In the genomic region with DNA sequence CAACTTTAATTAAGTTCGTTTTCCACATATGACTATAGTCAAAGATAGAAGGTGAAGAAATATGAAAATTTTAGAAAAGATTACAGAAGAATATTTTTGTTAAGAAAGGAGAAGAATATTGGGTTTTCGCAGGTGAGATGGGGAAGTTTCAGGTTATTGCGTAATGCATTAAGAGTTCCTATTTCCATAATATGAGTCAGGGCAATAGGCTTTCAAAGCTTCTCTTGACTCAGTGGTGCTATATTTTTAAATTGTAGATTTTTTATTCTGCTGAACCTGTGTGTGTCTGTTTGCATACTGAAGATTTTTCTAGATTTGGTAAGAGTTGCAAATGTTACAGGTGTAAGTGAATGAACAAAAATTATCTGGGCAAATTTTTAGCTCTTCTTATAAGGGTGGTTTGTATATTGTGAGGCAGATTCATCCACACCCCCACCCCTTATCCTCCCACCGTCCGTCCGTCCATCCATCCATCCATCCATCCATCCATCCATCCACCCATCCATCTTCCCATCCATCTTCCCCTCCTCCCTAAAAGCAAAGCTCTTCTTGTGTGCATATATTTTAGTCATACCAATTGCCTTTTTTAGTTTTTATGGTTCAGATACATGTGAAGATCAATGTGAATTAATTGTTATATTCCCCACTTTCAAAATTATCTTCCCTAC, we compare ENCODE assay signal across 18 cellular contexts.
"Had no signal": no experiment of that assay in that cellular context is flagged by ENCODE, and none has a peak within 500 bp of the region (broad histone marks: within the 10 kb centered on the region; RNA-seq: fewer than 3 reads in every experiment).

No MANE protein-coding gene starts in this region.

- H3K27ac Mint-ChIP-seq: activated CD4-positive, alpha-beta memory T cell treated with anti-CD3 and anti-CD28 coated beads, Interleukin-2, amount 10 ng/mL, durations not matched to agents 7 days and 5 days; activated naive CD8-positive, alpha-beta T cell treated with anti-CD3 and anti-CD28 coated beads, Interleukin-2, amount 50 U/mL, for 24 hours; activated T-helper 17 cell treated with anti-CD3 and anti-CD28 coated beads, Interleukin-2, amount 50 U/mL, for 72 hours; naive thymus-derived CD8-positive, alpha-beta T cell; stimulated activated naive B cell treated with anti-CD40 and anti-IgM and Interleukin-4, amounts not matched to agents 10 μg/mL and 1 μg/mL and 100 μg/mL, for 72 hours had no signal

- H3K27ac ChIP-seq: brain microvascular endothelial cell, coronary artery, neutrophil, pancreas, sigmoid colon had no signal

- H3K9me3 ChIP-seq: neutrophil, pancreas, sigmoid colon had no signal

- ATAC-seq: activated naive CD8-positive, alpha-beta T cell treated with anti-CD3 and anti-CD28 coated beads, Interleukin-2, amount 50 U/mL, for 24 hours; activated T-helper 17 cell treated with anti-CD3 and anti-CD28 coated beads, Interleukin-2, amount 50 U/mL, for 72 hours; naive thymus-derived CD8-positive, alpha-beta T cell; pancreas had no signal

- H3K27me3 ChIP-seq: brain microvascular endothelial cell, neutrophil, pancreas, sigmoid colon had no signal

- H3K4me3 Mint-ChIP-seq: activated CD4-positive, alpha-beta memory T cell treated with anti-CD3 and anti-CD28 coated beads, Interleukin-2, amount 10 ng/mL, durations not matched to agents 7 days and 5 days; activated naive CD8-positive, alpha-beta T cell treated with anti-CD3 and anti-CD28 coated beads, Interleukin-2, amount 50 U/mL, for 24 hours; activated T-helper 17 cell treated with anti-CD3 and anti-CD28 coated beads, Interleukin-2, amount 50 U/mL, for 72 hours; central memory CD8-positive, alpha-beta T cell; naive thymus-derived CD8-positive, alpha-beta T cell had no signal

- H3K36me3 ChIP-seq: brain microvascular endothelial cell, neutrophil, pancreas, sigmoid colon had no signal

- H3K36me3 Mint-ChIP-seq: naive thymus-derived CD8-positive, alpha-beta T cell; stimulated activated naive B cell treated with anti-CD40 and anti-IgM and Interleukin-4, amounts not matched to agents 10 μg/mL and 1 μg/mL and 100 μg/mL, for 72 hours had no signal

- DNase-seq: activated CD4-positive, alpha-beta memory T cell treated with anti-CD3 and anti-CD28 coated beads, Interleukin-2, amount 10 ng/mL, durations not matched to agents 7 days and 5 days; activated CD4-positive, alpha-beta T cell treated with anti-CD3 and anti-CD28 coated beads for 48 hours; activated CD4-positive, CD25-positive, alpha-beta regulatory T cell; activated naive CD4-positive, alpha-beta T cell treated with Interleukin-2 at 50 U/mL for 16 hours; activated naive CD8-positive, alpha-beta T cell treated with anti-CD3 and anti-CD28 coated beads, Interleukin-2, amount 50 U/mL, for 24 hours; activated T-cell treated with anti-CD3 and anti-CD28 coated beads, Interleukin-2, amount 50 U/mL, for 1 hour; anterior cingulate cortex; brain microvascular endothelial cell; mesendoderm; naive thymus-derived CD8-positive, alpha-beta T cell; pancreas; sigmoid colon; stimulated activated CD4-positive, alpha-beta T cell treated with anti-CD3 and anti-CD28 coated beads, Interleukin-4, amount 100 ng/mL, for 4 hours; stimulated activated naive B cell treated with anti-CD40 and anti-IgM and Interleukin-4, amounts not matched to agents 10 μg/mL and 1 μg/mL and 100 μg/mL, for 72 hours had no signal

- H3K27me3 Mint-ChIP-seq: activated CD4-positive, alpha-beta memory T cell treated with anti-CD3 and anti-CD28 coated beads, Interleukin-2, amount 10 ng/mL, durations not matched to agents 7 days and 5 days; activated naive CD8-positive, alpha-beta T cell treated with anti-CD3 and anti-CD28 coated beads, Interleukin-2, amount 50 U/mL, for 24 hours; stimulated activated naive B cell treated with anti-CD40 and anti-IgM and Interleukin-4, amounts not matched to agents 10 μg/mL and 1 μg/mL and 100 μg/mL, for 72 hours had no signal

- H3K4me1 Mint-ChIP-seq: activated CD4-positive, alpha-beta memory T cell treated with anti-CD3 and anti-CD28 coated beads, Interleukin-2, amount 10 ng/mL, durations not matched to agents 7 days and 5 days; activated T-helper 17 cell treated with anti-CD3 and anti-CD28 coated beads, Interleukin-2, amount 50 U/mL, for 72 hours; central memory CD8-positive, alpha-beta T cell had no signal

- H3K4me3 ChIP-seq: coronary artery, pancreas, sigmoid colon had no signal

- H3K9me3 Mint-ChIP-seq: activated CD4-positive, alpha-beta memory T cell treated with anti-CD3 and anti-CD28 coated beads, Interleukin-2, amount 10 ng/mL, durations not matched to agents 7 days and 5 days; activated naive CD8-positive, alpha-beta T cell treated with anti-CD3 and anti-CD28 coated beads, Interleukin-2, amount 50 U/mL, for 24 hours; activated T-helper 17 cell treated with anti-CD3 and anti-CD28 coated beads, Interleukin-2, amount 50 U/mL, for 72 hours; central memory CD8-positive, alpha-beta T cell; naive thymus-derived CD8-positive, alpha-beta T cell; stimulated activated naive B cell treated with anti-CD40 and anti-IgM and Interleukin-4, amounts not matched to agents 10 μg/mL and 1 μg/mL and 100 μg/mL, for 72 hours had no signal
